ENCODE assay signal across 2 cellular contexts in the genomic region with DNA sequence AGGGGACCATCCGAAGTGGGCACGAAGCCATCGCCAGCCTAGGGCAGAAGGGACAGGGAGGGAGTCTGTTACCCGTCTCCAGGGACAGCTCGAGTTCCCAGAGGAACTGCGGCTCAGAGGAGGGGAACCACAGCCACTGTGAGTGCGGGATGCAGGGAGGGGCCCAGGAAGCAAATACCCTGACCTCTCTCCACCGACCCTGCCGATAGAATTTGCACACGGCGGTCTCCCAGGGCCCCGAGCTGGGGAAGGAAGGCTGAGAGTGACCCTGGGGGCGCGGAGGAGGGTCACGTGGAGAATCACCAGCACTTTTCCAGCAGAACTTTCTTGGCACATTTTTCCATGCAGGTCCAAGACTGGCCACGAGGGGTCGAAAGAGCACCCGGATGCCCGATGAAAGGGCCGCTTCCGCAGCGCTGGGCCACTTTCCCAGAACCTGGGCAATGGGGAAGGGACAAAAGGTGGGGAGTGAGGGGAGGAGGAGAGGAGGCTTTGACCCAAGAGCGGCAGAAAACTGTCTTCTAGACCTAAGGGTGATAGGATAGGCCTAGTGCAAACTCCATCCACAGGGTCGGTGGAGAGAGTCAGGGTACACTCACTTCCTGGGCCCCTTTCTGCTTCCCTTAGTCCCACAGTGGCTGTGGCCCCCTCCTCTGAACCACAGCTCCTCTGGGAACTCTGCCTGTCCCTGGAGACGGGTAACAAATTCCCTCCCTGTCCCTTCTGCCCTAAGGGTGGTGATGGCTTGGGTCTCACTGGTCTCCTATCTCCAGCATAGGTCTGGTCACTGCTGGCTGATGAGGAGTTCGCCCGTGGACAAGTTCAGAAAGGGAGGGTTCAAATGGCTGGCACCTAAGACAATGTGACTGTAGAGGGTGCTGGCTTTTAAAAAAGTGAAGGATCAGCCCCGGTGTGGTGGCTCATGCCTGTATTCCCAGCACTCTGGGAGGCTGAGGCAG.
TF ChIP-seq lines count a peak whose summit lies in the region.

No MANE protein-coding gene starts in this region.

TF ChIP-seq in HCT116, 20 proteins besides CTCF, POLR2A, EP300 and RAD21:
- TF ChIP-seq SRF (IDR thresholded peaks at IDR 0.05; ENCODE audit: low read depth) (no peak), TCF7L2 (IDR thresholded peaks at IDR 0.05; ENCODE audit: borderline replicate concordance, extremely low read depth, insufficient read depth, insufficient read length) (peak; percentile 96), ZNF274 (IDR thresholded peaks at IDR 0.05; ENCODE audit: low read depth, low read length) (no peak), CEBPB (IDR thresholded peaks at IDR 0.05; ENCODE audit: low read depth) (no peak), YY1 (IDR thresholded peaks at IDR 0.05; ENCODE audit: extremely low read depth, insufficient replicate concordance, low read depth, low read length) (peak; percentile 43), POLR2AphosphoS5 (IDR thresholded peaks at IDR 0.05; ENCODE audit: low read depth, low read length) (peak; percentile 48; the same call in 1 of the 2 replicates)
- TF ChIP-seq, protein P1, sequence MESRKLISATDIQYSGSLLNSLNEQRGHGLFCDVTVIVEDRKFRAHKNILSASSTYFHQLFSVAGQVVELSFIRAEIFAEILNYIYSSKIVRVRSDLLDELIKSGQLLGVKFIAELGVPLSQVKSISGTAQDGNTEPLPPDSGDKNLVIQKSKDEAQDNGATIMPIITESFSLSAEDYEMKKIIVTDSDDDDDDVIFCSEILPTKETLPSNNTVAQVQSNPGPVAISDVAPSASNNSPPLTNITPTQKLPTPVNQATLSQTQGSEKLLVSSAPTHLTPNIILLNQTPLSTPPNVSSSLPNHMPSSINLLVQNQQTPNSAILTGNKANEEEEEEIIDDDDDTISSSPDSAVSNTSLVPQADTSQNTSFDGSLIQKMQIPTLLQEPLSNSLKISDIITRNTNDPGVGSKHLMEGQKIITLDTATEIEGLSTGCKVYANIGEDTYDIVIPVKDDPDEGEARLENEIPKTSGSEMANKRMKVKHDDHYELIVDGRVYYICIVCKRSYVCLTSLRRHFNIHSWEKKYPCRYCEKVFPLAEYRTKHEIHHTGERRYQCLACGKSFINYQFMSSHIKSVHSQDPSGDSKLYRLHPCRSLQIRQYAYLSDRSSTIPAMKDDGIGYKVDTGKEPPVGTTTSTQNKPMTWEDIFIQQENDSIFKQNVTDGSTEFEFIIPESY (IDR thresholded peaks at IDR 0.05; ENCODE audit: extremely low read depth, insufficient replicate concordance, low read length) = no peak

TF ChIP-seq in neural cell, 6 proteins besides CTCF, POLR2A, EP300 and RAD21:
- TF ChIP-seq SMC3 (conservative IDR thresholded peaks at IDR 0.05; ENCODE audit: poor library complexity) = peak; percentile 76
- TF ChIP-seq POLR2AphosphoS5 (IDR thresholded peaks at IDR 0.05) = no peak
